Comparison of ENCODE assay signal across 24 cellular contexts in genomic region chr4:131001371-131001770, GRCh38.
DNase-seq lines count a peak whose midpoint lies in the region; ATAC-seq, FAIRE-seq and TF ChIP-seq lines count a peak whose summit lies in the region.
"Had no signal": no experiment of that assay in that cellular context is flagged by ENCODE, and none has a peak within 500 bp of the region (broad histone marks: within the 10 kb centered on the region; RNA-seq: fewer than 3 reads in every experiment).

No MANE protein-coding gene starts in this region.

- H3K4me3 ChIP-seq in astrocyte (ENCODE audit: insufficient read depth, low read depth, low read length): no peak overlapping the region
- H3K4me3 ChIP-seq: BLaER1, Peyer's patch, SJCRH30 had no signal

- no peaks in the 10 kb centered on the region for H3K4me1 Mint-ChIP-seq in astrocyte (ENCODE audit: low read depth, unreplicated experiment)
- H3K4me1 Mint-ChIP-seq: CD4-positive, CD25-positive, alpha-beta regulatory T cell had no signal

- ATAC-seq in GM21367 (IDR thresholded peaks at IDR 0.05; ENCODE audit: unreplicated experiment) (no peak), sciatic nerve (no peak)
- ATAC-seq: HepG2, Right ventricle myocardium inferior had no signal

- no peak overlapping the region for H3K4me2 ChIP-seq in astrocyte (ENCODE audit: low read length)
- H3K4me2 ChIP-seq: BLaER1 had no signal

- no peak overlapping the region for H3K27ac ChIP-seq in astrocyte (ENCODE audit: low read depth, low read length)
- H3K27ac ChIP-seq: BLaER1, Peyer's patch, SJCRH30 had no signal

- H3K9me3 Mint-ChIP-seq in astrocyte (ENCODE audit: unreplicated experiment): peaks cover 4% of the 10 kb centered on the region

- intact Hi-C loops in sciatic nerve (cut with DNase I): no loop called here

- H3K79me2 ChIP-seq in astrocyte (ENCODE audit: insufficient read depth, low read length): no peaks in the 10 kb centered on the region

- H3K36me3 ChIP-seq in astrocyte (ENCODE audit: insufficient read depth, low read length): no peaks in the 10 kb centered on the region
- H3K36me3 ChIP-seq: BLaER1, Peyer's patch, SJCRH30 had no signal

- no peaks in the 10 kb centered on the region for H3K27me3 ChIP-seq in astrocyte (ENCODE audit: insufficient read depth, low read length)
- H3K27me3 ChIP-seq: BLaER1, Peyer's patch, SJCRH30 had no signal

- no peak overlapping the region for H2AFZ ChIP-seq in astrocyte (ENCODE audit: low read depth, low read length)

- H3K4me1 ChIP-seq in astrocyte (ENCODE audit: insufficient read depth, low read length): no peaks in the 10 kb centered on the region
- H3K4me1 ChIP-seq: BLaER1, Peyer's patch, SJCRH30 had no signal

- no peaks in the 10 kb centered on the region for H4K20me1 ChIP-seq in astrocyte (ENCODE audit: insufficient read depth, low read length)
- H4K20me1 ChIP-seq: BLaER1 had no signal

- H3K4me3 Mint-ChIP-seq in astrocyte (ENCODE audit: unreplicated experiment): no peak overlapping the region
- H3K4me3 Mint-ChIP-seq: CD4-positive, CD25-positive, alpha-beta regulatory T cell had no signal

- no peaks in the 10 kb centered on the region for H3K27me3 Mint-ChIP-seq in astrocyte (ENCODE audit: low read depth, unreplicated experiment)
- H3K27me3 Mint-ChIP-seq: CD4-positive, CD25-positive, alpha-beta regulatory T cell had no signal

- no peak overlapping the region for H3K27ac Mint-ChIP-seq in astrocyte (ENCODE audit: unreplicated experiment)
- H3K27ac Mint-ChIP-seq: CD4-positive, CD25-positive, alpha-beta regulatory T cell had no signal

- H3K9me3 ChIP-seq in astrocyte (ENCODE audit: insufficient read depth, low read depth, low read length): no peaks in the 10 kb centered on the region
- H3K9me3 ChIP-seq: BLaER1, SJCRH30 had no signal

- no peak for FAIRE-seq in astrocyte (lab: Jason Lieb, UNC)
- FAIRE-seq: GM12891, HepG2 had no signal

- DNase-seq in HCEC 1CT (peak; percentile 50), RKO (ENCODE audit: low spot score) (peak; percentile 13), astrocyte (ENCODE audit: low read depth) (peak; percentile 3), iris pigment epithelial cell (ENCODE audit: low read depth) (peak; percentile 52), GM10266 (ENCODE audit: extremely low spot score) (no peak), SW480 (ENCODE audit: low spot score) (no peak), sciatic nerve (ENCODE audit: low spot score) (no peak)
- DNase-seq: CD4-positive, CD25-positive, alpha-beta regulatory T cell; GDM1; Karpas-422; NCI-H1092 treated with DMSO at 0.1 percent for 48 hours; NCI-H1436; NCI-H187; NCI-H2081 treated with DMSO at 0.1 percent for 48 hours; NCI-H2171; NCI-H226; NCI-H510A; Peyer's patch; SJCRH30 had no signal

- TF ChIP-seq CTCF in astrocyte (IDR thresholded peaks at IDR 0.05; ENCODE audit: insufficient read depth, low read depth, low read length): no peak
- no peak for TF ChIP-seq CTCF in GM10266 (IDR thresholded peaks at IDR 0.05; ENCODE audit: control insufficient read depth, insufficient read depth, low read depth, missing control alignments)

- no peaks in the 10 kb centered on the region for H3K36me3 Mint-ChIP-seq in astrocyte (ENCODE audit: low read depth, unreplicated experiment)
- H3K36me3 Mint-ChIP-seq: CD4-positive, CD25-positive, alpha-beta regulatory T cell had no signal

- no peak overlapping the region for H3K9ac ChIP-seq in astrocyte (ENCODE audit: low read length)
- H3K9ac ChIP-seq: BLaER1 had no signal

Comparison
In these comparisons a context has a peak if more than half of its experiments do, and no peak if none do; other contexts are left out.
1. DNase-seq: peak in HCEC 1CT (single experiment), RKO (single experiment), astrocyte (single experiment) and iris pigment epithelial cell (single experiment); none in GM10266 (single experiment), SW480 (single experiment) and sciatic nerve (single experiment).